8 cellular contexts compared by ENCODE assay signal in the genomic region with DNA sequence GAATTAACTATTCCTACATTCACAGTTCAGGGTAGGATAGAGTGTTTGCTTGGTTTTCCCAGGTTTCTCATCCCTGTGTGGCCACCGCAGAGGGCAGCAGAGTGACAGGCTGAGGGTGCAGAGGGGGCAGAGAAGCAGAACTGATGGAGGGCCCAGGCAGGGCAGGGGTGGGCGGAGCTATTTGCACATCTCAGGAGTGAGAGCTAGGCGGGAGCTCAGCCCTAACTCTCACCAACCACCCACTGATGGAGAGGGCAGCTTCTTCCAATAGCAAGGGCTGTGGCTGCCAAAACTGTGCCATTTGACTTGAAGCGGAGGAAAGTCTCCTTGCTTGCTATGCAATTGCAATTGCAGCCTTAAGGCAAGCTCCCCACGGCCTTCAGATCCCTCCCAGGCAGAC. TPM values are rescaled to one million over a fixed set of nuclear protein-coding genes. Genes with fewer than 3 reads are reported as not detected.
DNase-seq lines count a peak whose midpoint lies in the region; ATAC-seq, FAIRE-seq and TF ChIP-seq lines count a peak whose summit lies in the region.

No MANE protein-coding gene starts in this region.

- TF ChIP-seq CTCF in heart right ventricle (IDR thresholded peaks at IDR 0.05): peak in 2 of 9 donors; percentile 12 to 18
- peak; percentile 76 to 83 (median 77) for TF ChIP-seq CTCF in H1 (IDR thresholded peaks at IDR 0.05; ENCODE audit: control extremely low read depth in 1 of 3, insufficient read depth in 1 of 3, low read depth in 1 of 3, low read length in 3 of 3)

- no peaks in the 10 kb centered on the region for H3K79me1 ChIP-seq in H1 (ENCODE audit: low read depth, low read length)

- no peak overlapping the region for H4K8ac ChIP-seq in H1 (ENCODE audit: extremely low read depth, insufficient read depth, low read length)

- H2BK5ac ChIP-seq in H1 (ENCODE audit: low read depth, low read length): no peak overlapping the region

- H3K4me2 ChIP-seq in H1 (ENCODE audit: insufficient read depth in 1 of 2, low read depth in 2 of 2, low read length in 2 of 2): no peak overlapping the region

- H2BK20ac ChIP-seq in H1 (ENCODE audit: low read length): no peak overlapping the region

- H2BK15ac ChIP-seq in H1 (ENCODE audit: low read length): no peak overlapping the region

- POLR2A ChIA-PET in H1 (lab: Charles Lee; ENCODE audit: partially characterized antibody): interaction anchor here (0.6 to 1.5 kb wide), 3 partner anchors 12 to 114 kb away, joined by 3 to 7 read pairs (median 3); partner anchors contain the start of gene DARS1

- no peak overlapping the region for H3K27ac ChIP-seq in heart right ventricle
- H3K27ac ChIP-seq in H1 (ENCODE audit: low read depth, low read length): no peak overlapping the region
- no peak overlapping the region for H3K27ac ChIP-seq in substantia nigra (ENCODE audit: low read depth, low read length, poor library complexity, severe bottlenecking)
- no peak overlapping the region for H3K27ac ChIP-seq in effector memory CD4-positive, alpha-beta T cell (ENCODE audit: insufficient read depth, low read length, poor library complexity, severe bottlenecking)

- TF ChIP-seq POLR2A in H1 (IDR thresholded peaks at IDR 0.05; ENCODE audit: control extremely low read depth in 1 of 2, low read depth in 2 of 2, low read length in 2 of 2): no peak

- H3K27me3 ChIP-seq in heart right ventricle (no peaks in the 10 kb centered on the region), H1 (replicated peaks in 1 of 4; ENCODE audit: control insufficient read depth in 3 of 4, extremely low read depth in 1 of 4, insufficient read depth in 3 of 4, low read length in 3 of 4) (no peaks in the 10 kb centered on the region)
- no peaks in the 10 kb centered on the region for H3K27me3 ChIP-seq in effector memory CD4-positive, alpha-beta T cell (replicated peaks; ENCODE audit: control insufficient read depth, insufficient read depth, low read length, poor library complexity, severe bottlenecking)

- CTCF ChIA-PET in H1 (lab: Charles Lee; ENCODE audit: partially characterized antibody): interaction anchor here (0.6 to 3.3 kb wide), 49 partner anchors 9 to 390 kb away, joined by 3 to 20 read pairs (median 4); partner anchors contain the start of gene DARS1

- H4K91ac ChIP-seq in H1 (replicated peaks; ENCODE audit: insufficient read length, low read length): no peak overlapping the region

- H4K20me1 ChIP-seq in H1 (replicated peaks in 1 of 2; ENCODE audit: control insufficient read depth in 1 of 2, insufficient read depth in 2 of 2, low read length in 2 of 2): no peaks in the 10 kb centered on the region

- H3K79me2 ChIP-seq in H1 (ENCODE audit: control insufficient read depth in 1 of 2, insufficient read depth in 2 of 2, low read length in 2 of 2): no peaks in the 10 kb centered on the region

- no peaks in the 10 kb centered on the region for H3K23me2 ChIP-seq in H1 (ENCODE audit: low read depth, low read length)

- H3K56ac ChIP-seq in H1 (replicated peaks; ENCODE audit: insufficient read length, low read depth, low read length): no peak overlapping the region

- H3K23ac ChIP-seq in H1 (ENCODE audit: insufficient read length): no peak overlapping the region

- no peaks in the 10 kb centered on the region for H3K36me3 ChIP-seq in heart right ventricle
- no peaks in the 10 kb centered on the region for H3K36me3 ChIP-seq in H1 (ENCODE audit: control insufficient read depth in 2 of 4, insufficient read depth in 4 of 4, low read length in 3 of 4)
- H3K36me3 ChIP-seq in effector memory CD4-positive, alpha-beta T cell (ENCODE audit: control insufficient read depth, insufficient read depth, low read length): no peaks in the 10 kb centered on the region

- 0 out of 2 replicates have a peak overlapping the region, but pooled peaks have one; percentile 60 for H2AFZ ChIP-seq in H1 (ENCODE audit: low read length)

- no peak overlapping the region for H3K9ac ChIP-seq in H1 (replicated peaks in 1 of 4; ENCODE audit: extremely low read depth in 1 of 4, low read depth in 3 of 4, low read length in 3 of 4)

- no peak overlapping the region for H2BK12ac ChIP-seq in H1 (ENCODE audit: low read depth, low read length)

- no peaks in the 10 kb centered on the region for H3K9me3 ChIP-seq in heart right ventricle
- H3K9me3 ChIP-seq in H1 (ENCODE audit: insufficient read depth in 2 of 2, low read depth in 1 of 2, low read length in 1 of 2): no peaks in the 10 kb centered on the region
- no peaks in the 10 kb centered on the region for H3K9me3 ChIP-seq in effector memory CD4-positive, alpha-beta T cell (ENCODE audit: control insufficient read depth, low read length)

- 66 to 69% methylated on average over 5 of the region's 5 CpGs for WGBS in heart right ventricle, 2 donors
- 34% methylated on average over 5 of the region's 5 CpGs; no CpG with 5 or more reads in 1 of the 2 experiments for WGBS in H1 (ENCODE audit: extremely low coverage in 1 of 2, insufficient coverage in 1 of 2, insufficient read length in 1 of 2, insufficient replicate concordance in 2 of 2, low coverage in 1 of 2, low lambda C conversion rate in 2 of 2, missing lambda C conversion rate in 1 of 2), 2 experiments

- TF ChIP-seq EP300 in H1 (IDR thresholded peaks at IDR 0.05; ENCODE audit: borderline replicate concordance in 1 of 2, low read depth in 2 of 2, low read length in 2 of 2): no peak

- no peak overlapping the region for H2BK120ac ChIP-seq in H1 (replicated peaks; ENCODE audit: low read depth, low read length)

- no peak overlapping the region for H3K18ac ChIP-seq in H1 (ENCODE audit: extremely low read depth, low read length)

- H3K4me3 ChIP-seq in heart right ventricle (no peak overlapping the region), H1 (ENCODE audit: extremely low read depth in 1 of 4, insufficient read depth in 2 of 4, low read depth in 3 of 4, low read length in 4 of 4) (no peak overlapping the region)
- no peak overlapping the region for H3K4me3 ChIP-seq in effector memory CD4-positive, alpha-beta T cell (ENCODE audit: insufficient read depth, low read depth, low read length, poor library complexity, severe bottlenecking)

- peak; percentile 90 to 94 for TF ChIP-seq RAD21 in H1 (IDR thresholded peaks at IDR 0.05 in 1 of 2, conservative IDR thresholded peaks at IDR 0.05 in 1 of 2; ENCODE audit: low read depth in 2 of 2, low read length in 2 of 2)

- peak; percentile 92 for FAIRE-seq in H1 (lab: Jason Lieb, UNC)

- no peak overlapping the region for H2AK5ac ChIP-seq in H1 (ENCODE audit: low read depth, low read length)

- DNase-seq in left ventricle myocardium superior (peak; percentile 42), heart right ventricle (no peak), MV-4-11 (lab: John Stamatoyannopoulos, UW) (peak; percentile 41), H1 (ENCODE audit: low read depth in 1 of 2, low spot score in 2 of 2) (peak; percentile 51 to 87), substantia nigra (lab: John Stamatoyannopoulos, UW) (peak in 28 of 49 donors; percentile 5 to 58 (median 22)), posterior vena cava (ENCODE audit: low spot score) (no peak)
- DNase-seq in effector memory CD4-positive, alpha-beta T cell: no peak

- no peak overlapping the region for H3K14ac ChIP-seq in H1 (ENCODE audit: insufficient read length)

- intact Hi-C loops in left ventricle myocardium superior (cut with micrococcal nuclease) (no loop called here), heart right ventricle (cut with DNase I) (no loop called here), posterior vena cava (cut with DNase I) (loop anchor here in 1 of 2 donors (10.0 kb wide), 1 partner anchor 1787 kb away; no protein-coding TSS in a partner anchor)

- H4K5ac ChIP-seq in H1 (ENCODE audit: insufficient read length, low read depth, low read length): no peak overlapping the region

- no peak for ATAC-seq in left ventricle myocardium superior
- no peak for ATAC-seq in heart right ventricle
- no peak for ATAC-seq in GM21526 (IDR thresholded peaks at IDR 0.05; ENCODE audit: low FRiP score, unreplicated experiment)

- H3K4ac ChIP-seq in H1 (replicated peaks; ENCODE audit: insufficient read length, low read depth, low read length): no peak overlapping the region

- peaks cover 0 to 29% (median 22%) of the 10 kb centered on the region in 9 donors for H3K4me1 ChIP-seq in heart right ventricle
- H3K4me1 ChIP-seq in H1 (replicated peaks in 1 of 4; ENCODE audit: control insufficient read depth in 3 of 4, insufficient read depth in 4 of 4, low read length in 3 of 4): peaks cover 0 to 4% (median under 1%) of the 10 kb centered on the region in 4 experiments; a peak in 2 of 7 replicates
- H3K4me1 ChIP-seq in effector memory CD4-positive, alpha-beta T cell (ENCODE audit: control insufficient read depth, insufficient read depth, low read length, poor library complexity, severe bottlenecking): no peaks in the 10 kb centered on the region

TF ChIP-seq in H1, 55 proteins besides CTCF, POLR2A, EP300 and RAD21:
- TF ChIP-seq EGR1 (IDR thresholded peaks at IDR 0.05; ENCODE audit: borderline replicate concordance, low read depth, low read length) (peak; percentile 12; the same call in 1 of the 2 replicates), YY1 (IDR thresholded peaks at IDR 0.05; ENCODE audit: low read depth, low read length) (peak; percentile 37; the same call in 1 of the 2 replicates), SP1 (IDR thresholded peaks at IDR 0.05; ENCODE audit: low read depth, low read length) (no peak)

RNA-seq across cellular contexts. Expression of gene DARS1, which starts 12.0 kb away (rescaled TPM):
- total RNA-seq in left ventricle myocardium superior: 62.0 TPM
- 10 to 100 TPM; 53.7 to 74.3 (median 65.7) TPM for total RNA-seq in heart right ventricle
- 100 to 1,000 TPM in 1 of 2 donors, 10 to 100 TPM in 1; 47.8 to 136 TPM for polyA plus RNA-seq in heart right ventricle
- total RNA-seq in H1 (2021; fragmentation: NEBNext Ultra II Directional; extraction: Animal tissue kit (Norgen Biotek cat#: 25700)): 85.9 and 86.5 TPM in 2 replicates
- polyA plus RNA-seq in H1 (2011; rRNA removed): 31.7 and 61.7 TPM in 2 replicates
- 87.1 TPM for polyA plus RNA-seq in H1 (2011; cell fraction: cytosol; rRNA removed)
- polyA plus RNA-seq in H1 (2011; cell fraction: nucleus; rRNA removed): 13.3 TPM
- 79.5 to 95.7 TPM (median 86.4 TPM) in 4 replicates for polyA plus RNA-seq in H1 (2012, experiment 1 of 2)
- polyA plus RNA-seq in H1 (2012, experiment 2 of 2): 9.9 TPM
- 107 TPM for polyA plus RNA-seq in H1 (2013, experiment 1 of 2)
- 98.6 TPM for polyA plus RNA-seq in H1 (2013, experiment 2 of 2)
- polyA minus RNA-seq in H1 (2011; rRNA and poly(A)+ RNA removed): 48.9 and 59.0 TPM in 2 replicates
- 57.3 TPM for polyA minus RNA-seq in H1 (2011; cell fraction: cytosol; rRNA and poly(A)+ RNA removed)
- polyA minus RNA-seq in H1 (2011; cell fraction: nucleus; rRNA and poly(A)+ RNA removed): 35.7 TPM
- 10 to 100 TPM; 52.7 to 85.2 TPM for total RNA-seq in posterior vena cava

Comparison
In these comparisons a context has a peak if more than half of its experiments do, and no peak if none do; other contexts are left out.
1. DNase-seq: peak in left ventricle myocardium superior (single experiment), MV-4-11 (single experiment), H1 (2 of 2) and substantia nigra (28 of 49); none in heart right ventricle (0 of 2), posterior vena cava (single experiment) and effector memory CD4-positive, alpha-beta T cell (0 of 3).